8 cellular contexts compared by ENCODE assay signal in genomic region chr11:28107726-28108618, GRCh38. TPM values are rescaled to one million over a fixed set of nuclear protein-coding genes. Genes with fewer than 3 reads are reported as not detected.
A peak's percentile ranks its signal among the peaks of the same experiment; 100 is the strongest.
DNase-seq lines count a peak whose midpoint lies in the region; ATAC-seq and TF ChIP-seq lines count a peak whose summit lies in the region.

KIF18A (minus strand) TSS chr11:28108156; CDS start chr11:28097947, 10,209 bp downstream.
METTL15 (plus strand) TSS chr11:28108388; CDS start chr11:28113335, 4,947 bp downstream.

- ATAC-seq in HG02798 (IDR thresholded peaks at IDR 0.05; ENCODE audit: poor library complexity, unreplicated experiment): peak; percentile 97
- ATAC-seq in upper lobe of left lung (ENCODE audit: low FRiP score in 2 of 2): peak; percentile 99

- 1% methylated on average over 16 to 38 of the region's 38 CpGs for WGBS in upper lobe of left lung, 2 donors

- H3K36me3 ChIP-seq in adipocyte (ENCODE audit: control insufficient read depth, insufficient read depth, low read length, severe bottlenecking) (no peaks in the 10 kb centered on the region), upper lobe of left lung (no peaks in the 10 kb centered on the region)

- H3K4me1 ChIP-seq in adipocyte (ENCODE audit: control insufficient read depth, insufficient read depth, low read length) (peaks cover 24% of the 10 kb centered on the region), upper lobe of left lung (peaks cover 25 to 38% (median 36%) of the 10 kb centered on the region in 4 donors)

- H3K9ac ChIP-seq in adipocyte (ENCODE audit: low read length): peak within 1 kb of the TSS; percentile 91

- H3K27ac ChIP-seq in upper lobe of left lung: peak within 1 kb of the TSS; percentile 78 to 90 (median 86)

- intact Hi-C loops in cardiac septum (cut with DNase I): loop anchor here (10.0 kb wide), 1 partner anchor 413 kb away; no protein-coding TSS in a partner anchor

- H3K9me3 ChIP-seq in adipocyte (ENCODE audit: control insufficient read depth, low read length): no peaks in the 10 kb centered on the region
- H3K9me3 ChIP-seq in upper lobe of left lung: no peaks in the 10 kb centered on the region

- TF ChIP-seq CTCF in GM12875 (IDR thresholded peaks at IDR 0.05; ENCODE audit: borderline replicate concordance, insufficient read depth, low read depth, low read length) (no peak), upper lobe of left lung (IDR thresholded peaks at IDR 0.05) (no peak)

- H3K27me3 ChIP-seq in adipocyte (replicated peaks; ENCODE audit: control insufficient read depth, insufficient read depth, low read length): no peaks in the 10 kb centered on the region
- no peaks in the 10 kb centered on the region for H3K27me3 ChIP-seq in upper lobe of left lung

- H3K4me3 ChIP-seq in GM12875 (ENCODE audit: low read depth, low read length) (peak within 1 kb of the TSS; percentile 85), adipocyte (ENCODE audit: low read length) (peak within 1 kb of the TSS; percentile 94), upper lobe of left lung (peak within 1 kb of the TSS; percentile 11 to 69 (median 60))

- peak in 3 of 4 donors; percentile 35 to 75 (median 70) for TF ChIP-seq POLR2A in upper lobe of left lung (IDR thresholded peaks at IDR 0.05)

- TF ChIP-seq EP300 in upper lobe of left lung (IDR thresholded peaks at IDR 0.05): peak in 1 of 4 donors; percentile 65

- peak; percentile 98 for DNase-seq in NCI-H1436 (lab: John Stamatoyannopoulos, UW)
- DNase-seq in T follicular helper cell (ENCODE audit: low read depth): peak; percentile 93
- DNase-seq in adipocyte (ENCODE audit: low read depth): peak; percentile 100
- DNase-seq in cardiac septum (ENCODE audit: low spot score): peak; percentile 100
- DNase-seq in pons (ENCODE audit: low spot score): peak; percentile 98
- DNase-seq in upper lobe of left lung: peak; percentile 100

RNA-seq across cellular contexts. Expression of gene KIF18A, which starts in this region (rescaled TPM):
- total RNA-seq in cardiac septum (0.27 TPM), upper lobe of left lung (1 to 10 TPM; 1.2 to 6.3 (median 1.7) TPM)

RNA-seq across cellular contexts. Expression of gene METTL15, which starts in this region (rescaled TPM):
- total RNA-seq in cardiac septum: 10.9 TPM
- total RNA-seq in upper lobe of left lung: 10 to 100 TPM in 4 of 6 donors, 1 to 10 TPM in 2; 3.0 to 24.1 (median 11.2) TPM

Comparison
In these comparisons a context has a peak if more than half of its experiments do, and no peak if none do; other contexts are left out.
1. Peak in every context shown above with its lines: DNase-seq, ATAC-seq, H3K4me3 ChIP-seq and H3K27ac ChIP-seq.